ENCODE assay signal across 14 cellular contexts in the genomic region with DNA sequence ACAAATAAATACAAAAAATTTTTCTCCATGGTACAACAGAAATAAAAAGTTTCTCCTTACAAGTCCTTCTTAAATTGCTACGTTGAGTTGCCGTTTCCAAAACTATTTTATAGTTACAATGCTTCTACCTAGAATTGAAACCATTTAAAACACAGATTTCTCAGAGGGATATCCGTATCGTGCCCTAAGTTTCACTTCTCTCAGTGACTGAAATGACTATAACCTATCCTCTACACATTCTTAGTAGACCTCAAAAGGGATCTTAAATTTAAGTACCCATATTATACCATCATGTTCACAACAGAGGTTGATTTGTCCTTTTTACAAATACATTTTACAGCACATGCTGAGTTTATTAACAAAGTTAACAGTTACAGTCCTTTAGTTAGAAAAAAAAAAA. TPM values are rescaled to one million over a fixed set of nuclear protein-coding genes. Genes with fewer than 3 reads are reported as not detected.
DNase-seq lines count a peak whose midpoint lies in the region; ATAC-seq, FAIRE-seq and TF ChIP-seq lines count a peak whose summit lies in the region.
"Had no signal": no experiment of that assay in that cellular context is flagged by ENCODE, and none has a peak within 500 bp of the region (broad histone marks: within the 10 kb centered on the region; RNA-seq: fewer than 3 reads in every experiment).

No MANE protein-coding gene starts in this region.

- peak; percentile 67 for FAIRE-seq in GM12892 (lab: Jason Lieb, UNC)

- H3K4me3 ChIP-seq in suprapubic skin = no peak overlapping the region
- H3K4me3 ChIP-seq in colonic mucosa = no peak overlapping the region
- no peak overlapping the region for H3K4me3 ChIP-seq in transverse colon
- H3K4me3 ChIP-seq: right lobe of liver had no signal

- no peak overlapping the region for H3K27ac ChIP-seq in suprapubic skin
- H3K27ac ChIP-seq in colonic mucosa = no peak overlapping the region
- H3K27ac ChIP-seq in transverse colon = no peak overlapping the region
- H3K27ac ChIP-seq: right lobe of liver had no signal

- TF ChIP-seq CTCF in suprapubic skin (IDR thresholded peaks at IDR 0.05) (no peak), colonic mucosa (IDR thresholded peaks at IDR 0.05) (no peak), transverse colon (IDR thresholded peaks at IDR 0.05) (no peak)

- H3K27me3 ChIP-seq in suprapubic skin = no peaks in the 10 kb centered on the region
- no peaks in the 10 kb centered on the region for H3K27me3 ChIP-seq in colonic mucosa
- no peaks in the 10 kb centered on the region for H3K27me3 ChIP-seq in transverse colon
- H3K27me3 ChIP-seq: right lobe of liver had no signal

- TF ChIP-seq EP300 in suprapubic skin (IDR thresholded peaks at IDR 0.05) = no peak
- no peak for TF ChIP-seq EP300 in transverse colon (IDR thresholded peaks at IDR 0.05; ENCODE audit: low read depth)

- TF ChIP-seq POLR2A in GM12892 (IDR thresholded peaks at IDR 0.05; ENCODE audit: low read depth, low read length) (no peak), suprapubic skin (IDR thresholded peaks at IDR 0.05) (no peak), transverse colon (IDR thresholded peaks at IDR 0.05) (no peak)

- H3K36me3 ChIP-seq in suprapubic skin (peaks cover 45% of the 10 kb centered on the region), colonic mucosa (no peaks in the 10 kb centered on the region), transverse colon (peaks cover 0 to 11% (median 5%) of the 10 kb centered on the region in 4 donors)

- ATAC-seq in GM19328 (IDR thresholded peaks at IDR 0.05; ENCODE audit: unreplicated experiment) (peak; percentile 90), HG02798 (IDR thresholded peaks at IDR 0.05; ENCODE audit: poor library complexity, unreplicated experiment) (peak; percentile 85), HG03521 (IDR thresholded peaks at IDR 0.05; ENCODE audit: unreplicated experiment) (peak; percentile 92)
- ATAC-seq: right lobe of liver had no signal

- no peak overlapping the region for H3K9ac ChIP-seq in colonic mucosa (ENCODE audit: low read depth in 2 of 2, low read length in 2 of 2)

- intact Hi-C loops in colonic mucosa (cut with DNase I) (no loop called here), transverse colon (cut with DNase I; ENCODE audit: low total_unique reads) (no loop called here)

- DNase-seq in GM12892 (ENCODE audit: insufficient read length) = no peak
- no peak for DNase-seq in activated CD4-positive, CD25-positive, alpha-beta regulatory T cell treated with anti-CD3 and anti-CD28 coated beads, Interleukin-2, amount 50 U/mL, for 72 hours
- DNase-seq in suprapubic skin (ENCODE audit: low spot score in 2 of 2) = no peak
- DNase-seq in colonic mucosa = no peak
- DNase-seq in transverse colon = no peak
- DNase-seq: glutamatergic neuron, KBM-7, mesenchymal stem cell, NCI-H510A, right lobe of liver had no signal

- WGBS in suprapubic skin = 95% methylated on average over 4 of the region's 4 CpGs
- WGBS in transverse colon (ENCODE audit: low coverage in 1 of 2), 2 donors = 68 to 78% methylated on average over 4 of the region's 4 CpGs

- in situ Hi-C loops in transverse colon (cut with MboI; ENCODE audit: low pct_ligation_motif_present in 1 of 4, low pct_unique_long_range_greater_than_20kb in 1 of 4, low sequenced_read_pairs in 3 of 4) = no loop called here

- no peaks in the 10 kb centered on the region for H3K9me3 ChIP-seq in suprapubic skin
- no peaks in the 10 kb centered on the region for H3K9me3 ChIP-seq in colonic mucosa
- no peaks in the 10 kb centered on the region for H3K9me3 ChIP-seq in transverse colon
- H3K9me3 ChIP-seq: right lobe of liver had no signal

- H3K4me1 ChIP-seq in suprapubic skin (no peaks in the 10 kb centered on the region), colonic mucosa (no peaks in the 10 kb centered on the region), transverse colon (no peaks in the 10 kb centered on the region)
- H3K4me1 ChIP-seq: right lobe of liver had no signal

RNA-seq across cellular contexts. Expression of gene USP28, which starts 44.1 kb away (rescaled TPM):
- polyA plus RNA-seq in GM12892 (2012; ENCODE audit: missing spikeins) = 23.4 TPM
- 10 to 100 TPM; 13.4 to 19.6 (median 14.1) TPM for total RNA-seq in suprapubic skin
- 10 to 100 TPM; 25.7 to 35.3 TPM for total RNA-seq in colonic mucosa
- 10 to 100 TPM; 10.1 to 28.3 (median 19.0) TPM for total RNA-seq in transverse colon

RNA-seq across cellular contexts. Expression of gene CLDN25, which starts 51.7 kb away (rescaled TPM):
- polyA plus RNA-seq in GM12892 (2012; ENCODE audit: missing spikeins) = not detected
- total RNA-seq in suprapubic skin (under 1 TPM in 1 of 4 donors, not detected in 3; 0.86 TPM), colonic mucosa (not detected), transverse colon (not detected)
- total RNA-seq: right lobe of liver had no signal
- polyA plus RNA-seq: BJ had no signal

RNA-seq across cellular contexts. Expression of gene ZW10, which starts 57.8 kb away (rescaled TPM):
- 12.1 TPM for polyA plus RNA-seq in GM12892 (2012; ENCODE audit: missing spikeins)
- total RNA-seq in suprapubic skin = 10 to 100 TPM; 15.0 to 22.7 (median 20.8) TPM
- total RNA-seq in colonic mucosa = 10 to 100 TPM; 12.3 to 17.8 TPM
- 10 to 100 TPM in 1 of 4 donors, 1 to 10 TPM in 3; 5.6 to 11.9 (median 8.6) TPM for total RNA-seq in transverse colon
